ENCODE assay signal across 1 cellular context in the genomic region with DNA sequence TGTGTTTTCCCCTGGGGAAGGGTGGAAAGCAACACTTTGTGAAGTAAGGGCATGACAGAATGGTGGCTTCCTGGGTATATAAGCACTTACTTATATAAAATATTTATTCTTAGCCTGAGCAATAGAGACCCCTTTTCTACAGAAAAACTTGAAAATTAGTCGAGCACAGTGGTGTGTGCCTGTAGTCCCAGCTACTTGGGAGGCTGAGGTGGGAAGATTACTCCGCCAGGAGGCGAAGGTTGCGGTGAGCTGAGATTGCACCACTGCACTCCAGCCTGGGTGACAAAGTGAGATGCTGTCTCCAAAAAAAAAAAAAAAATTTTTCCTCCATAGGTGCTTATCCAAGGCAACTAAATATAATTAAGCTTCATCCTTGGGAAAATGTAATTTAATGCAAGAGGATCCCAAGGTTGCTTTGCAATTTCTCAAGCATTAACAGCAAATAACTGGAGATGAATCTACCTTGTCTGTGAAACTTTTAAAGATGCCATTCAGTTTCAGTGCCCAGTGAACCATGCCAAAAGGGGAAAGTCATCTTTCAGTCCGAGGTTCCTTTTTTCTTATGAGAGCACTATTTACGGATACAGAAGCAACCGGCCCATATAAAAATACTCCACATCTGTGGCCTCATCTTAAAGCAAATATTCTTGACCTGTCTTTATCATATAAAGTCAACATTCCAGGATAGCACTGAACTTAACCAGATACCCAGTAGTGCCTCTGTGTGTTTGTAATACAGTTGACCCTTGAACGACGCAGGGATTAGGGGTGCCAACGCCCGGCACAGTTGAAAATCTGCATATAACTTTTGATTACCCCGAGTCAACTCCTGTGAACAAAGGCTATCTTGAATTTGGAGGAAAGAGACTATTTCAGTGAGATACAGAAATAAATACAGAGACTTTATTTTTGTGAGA.
TF ChIP-seq lines count a peak whose summit lies in the region.

No MANE protein-coding gene starts in this region.

TF ChIP-seq in GM23338, 12 proteins besides CTCF, POLR2A, EP300 and RAD21:
- TF ChIP-seq, protein P1, sequence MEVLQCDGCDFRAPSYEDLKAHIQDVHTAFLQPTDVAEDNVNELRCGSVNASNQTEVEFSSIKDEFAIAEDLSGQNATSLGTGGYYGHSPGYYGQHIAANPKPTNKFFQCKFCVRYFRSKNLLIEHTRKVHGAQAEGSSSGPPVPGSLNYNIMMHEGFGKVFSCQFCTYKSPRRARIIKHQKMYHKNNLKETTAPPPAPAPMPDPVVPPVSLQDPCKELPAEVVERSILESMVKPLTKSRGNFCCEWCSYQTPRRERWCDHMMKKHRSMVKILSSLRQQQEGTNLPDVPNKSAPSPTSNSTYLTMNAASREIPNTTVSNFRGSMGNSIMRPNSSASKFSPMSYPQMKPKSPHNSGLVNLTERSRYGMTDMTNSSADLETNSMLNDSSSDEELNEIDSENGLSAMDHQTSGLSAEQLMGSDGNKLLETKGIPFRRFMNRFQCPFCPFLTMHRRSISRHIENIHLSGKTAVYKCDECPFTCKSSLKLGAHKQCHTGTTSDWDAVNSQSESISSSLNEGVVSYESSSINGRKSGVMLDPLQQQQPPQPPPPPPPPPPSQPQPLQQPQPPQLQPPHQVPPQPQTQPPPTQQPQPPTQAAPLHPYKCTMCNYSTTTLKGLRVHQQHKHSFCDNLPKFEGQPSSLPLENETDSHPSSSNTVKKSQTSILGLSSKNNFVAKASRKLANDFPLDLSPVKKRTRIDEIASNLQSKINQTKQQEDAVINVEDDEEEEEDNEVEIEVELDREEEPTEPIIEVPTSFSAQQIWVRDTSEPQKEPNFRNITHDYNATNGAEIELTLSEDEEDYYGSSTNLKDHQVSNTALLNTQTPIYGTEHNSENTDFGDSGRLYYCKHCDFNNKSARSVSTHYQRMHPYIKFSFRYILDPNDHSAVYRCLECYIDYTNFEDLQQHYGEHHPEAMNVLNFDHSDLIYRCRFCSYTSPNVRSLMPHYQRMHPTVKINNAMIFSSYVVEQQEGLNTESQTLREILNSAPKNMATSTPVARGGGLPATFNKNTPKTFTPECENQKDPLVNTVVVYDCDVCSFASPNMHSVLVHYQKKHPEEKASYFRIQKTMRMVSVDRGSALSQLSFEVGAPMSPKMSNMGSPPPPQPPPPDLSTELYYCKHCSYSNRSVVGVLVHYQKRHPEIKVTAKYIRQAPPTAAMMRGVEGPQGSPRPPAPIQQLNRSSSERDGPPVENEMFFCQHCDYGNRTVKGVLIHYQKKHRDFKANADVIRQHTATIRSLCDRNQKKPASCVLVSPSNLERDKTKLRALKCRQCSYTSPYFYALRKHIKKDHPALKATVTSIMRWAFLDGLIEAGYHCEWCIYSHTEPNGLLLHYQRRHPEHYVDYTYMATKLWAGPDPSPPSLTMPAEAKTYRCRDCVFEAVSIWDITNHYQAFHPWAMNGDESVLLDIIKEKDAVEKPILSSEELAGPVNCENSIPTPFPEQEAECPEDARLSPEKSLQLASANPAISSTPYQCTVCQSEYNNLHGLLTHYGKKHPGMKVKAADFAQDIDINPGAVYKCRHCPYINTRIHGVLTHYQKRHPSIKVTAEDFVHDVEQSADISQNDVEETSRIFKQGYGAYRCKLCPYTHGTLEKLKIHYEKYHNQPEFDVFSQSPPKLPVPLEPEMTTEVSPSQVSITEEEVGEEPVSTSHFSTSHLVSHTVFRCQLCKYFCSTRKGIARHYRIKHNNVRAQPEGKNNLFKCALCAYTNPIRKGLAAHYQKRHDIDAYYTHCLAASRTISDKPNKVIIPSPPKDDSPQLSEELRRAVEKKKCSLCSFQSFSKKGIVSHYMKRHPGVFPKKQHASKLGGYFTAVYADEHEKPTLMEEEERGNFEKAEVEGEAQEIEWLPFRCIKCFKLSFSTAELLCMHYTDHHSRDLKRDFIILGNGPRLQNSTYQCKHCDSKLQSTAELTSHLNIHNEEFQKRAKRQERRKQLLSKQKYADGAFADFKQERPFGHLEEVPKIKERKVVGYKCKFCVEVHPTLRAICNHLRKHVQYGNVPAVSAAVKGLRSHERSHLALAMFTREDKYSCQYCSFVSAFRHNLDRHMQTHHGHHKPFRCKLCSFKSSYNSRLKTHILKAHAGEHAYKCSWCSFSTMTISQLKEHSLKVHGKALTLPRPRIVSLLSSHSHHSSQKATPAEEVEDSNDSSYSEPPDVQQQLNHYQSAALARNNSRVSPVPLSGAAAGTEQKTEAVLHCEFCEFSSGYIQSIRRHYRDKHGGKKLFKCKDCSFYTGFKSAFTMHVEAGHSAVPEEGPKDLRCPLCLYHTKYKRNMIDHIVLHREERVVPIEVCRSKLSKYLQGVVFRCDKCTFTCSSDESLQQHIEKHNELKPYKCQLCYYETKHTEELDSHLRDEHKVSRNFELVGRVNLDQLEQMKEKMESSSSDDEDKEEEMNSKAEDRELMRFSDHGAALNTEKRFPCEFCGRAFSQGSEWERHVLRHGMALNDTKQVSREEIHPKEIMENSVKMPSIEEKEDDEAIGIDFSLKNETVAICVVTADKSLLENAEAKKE (CRISPR knock-in tag; IDR thresholded peaks at IDR 0.05) = no peak
- TF ChIP-seq ZNF331 (CRISPR knock-in tag; IDR thresholded peaks at IDR 0.05; ENCODE audit: low read depth) (no peak), EZH2 (IDR thresholded peaks at IDR 0.05; ENCODE audit: low read depth, unreplicated experiment) (no peak), NANOG (IDR thresholded peaks at IDR 0.05; ENCODE audit: borderline replicate concordance) (no peak), CREB1 (CRISPR knock-in tag; IDR thresholded peaks at IDR 0.05; ENCODE audit: low read depth) (no peak), JUNB (IDR thresholded peaks at IDR 0.05; ENCODE audit: unreplicated experiment) (no peak), REST (IDR thresholded peaks at IDR 0.05; ENCODE audit: unreplicated experiment) (no peak), EZH2phosphoT487 (IDR thresholded peaks at IDR 0.05; ENCODE audit: unreplicated experiment) (no peak), ZNF114 (CRISPR knock-in tag; IDR thresholded peaks at IDR 0.05) (no peak), STAT1 (IDR thresholded peaks at IDR 0.05; ENCODE audit: unreplicated experiment) (no peak)
- TF ChIP-seq, protein P2, sequence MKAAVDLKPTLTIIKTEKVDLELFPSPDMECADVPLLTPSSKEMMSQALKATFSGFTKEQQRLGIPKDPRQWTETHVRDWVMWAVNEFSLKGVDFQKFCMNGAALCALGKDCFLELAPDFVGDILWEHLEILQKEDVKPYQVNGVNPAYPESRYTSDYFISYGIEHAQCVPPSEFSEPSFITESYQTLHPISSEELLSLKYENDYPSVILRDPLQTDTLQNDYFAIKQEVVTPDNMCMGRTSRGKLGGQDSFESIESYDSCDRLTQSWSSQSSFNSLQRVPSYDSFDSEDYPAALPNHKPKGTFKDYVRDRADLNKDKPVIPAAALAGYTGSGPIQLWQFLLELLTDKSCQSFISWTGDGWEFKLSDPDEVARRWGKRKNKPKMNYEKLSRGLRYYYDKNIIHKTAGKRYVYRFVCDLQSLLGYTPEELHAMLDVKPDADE (IDR thresholded peaks at IDR 0.05) = no peak
